Comparison of ENCODE assay signal across 8 cellular contexts in the genomic region with DNA sequence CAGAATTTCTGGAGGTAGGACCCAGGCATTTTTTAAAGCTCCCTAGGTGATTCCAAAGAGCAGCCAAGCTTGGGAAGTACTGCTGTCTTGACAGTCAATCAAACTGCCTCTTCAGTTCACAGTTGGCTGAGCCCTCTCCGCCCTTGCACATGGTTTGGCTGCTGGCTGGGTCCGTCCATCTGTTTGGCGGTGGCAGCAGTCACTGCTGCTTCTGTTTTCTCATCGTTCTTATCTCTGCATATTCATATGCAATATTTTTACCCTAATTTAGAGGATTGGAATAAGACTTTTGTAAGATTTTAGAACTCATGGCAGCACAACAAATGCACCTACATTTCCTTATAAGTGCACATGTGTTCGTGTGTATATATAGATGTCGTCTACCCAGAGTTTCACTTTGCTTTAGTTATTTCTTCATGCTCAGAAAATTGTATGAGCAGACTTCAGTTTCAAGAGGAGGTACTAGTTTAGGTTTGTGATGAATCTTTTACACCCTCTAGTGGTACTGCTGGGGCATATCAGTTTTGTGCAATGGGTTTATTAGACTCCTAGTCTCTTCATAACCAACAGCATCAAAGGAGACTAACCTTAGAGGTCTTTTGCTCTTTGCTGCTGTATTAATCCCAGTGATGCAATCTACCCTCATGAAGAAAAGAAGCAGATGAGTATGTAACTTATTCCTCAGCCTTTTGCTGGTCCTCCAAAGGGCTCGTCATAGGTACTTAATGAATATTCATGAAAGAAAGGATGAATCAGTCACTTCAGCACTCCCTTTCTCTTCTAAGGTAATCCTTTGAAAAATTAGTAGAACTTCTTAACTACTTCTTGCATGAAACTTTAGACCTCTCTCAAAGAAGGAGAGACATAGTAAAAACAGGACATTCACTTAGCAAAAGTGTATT. TPM values are rescaled to one million over a fixed set of nuclear protein-coding genes. Genes with fewer than 3 reads are reported as not detected.
DNase-seq lines count a peak whose midpoint lies in the region; ATAC-seq, FAIRE-seq and TF ChIP-seq lines count a peak whose summit lies in the region.

No MANE protein-coding gene starts in this region.

- no peaks in the 10 kb centered on the region for H3K27me3 Mint-ChIP-seq in activated CD4-positive, alpha-beta T cell treated with anti-CD3 and anti-CD28 coated beads for 36 hours
- peaks cover 7% of the 10 kb centered on the region for H3K27me3 Mint-ChIP-seq in astrocyte (ENCODE audit: low read depth, unreplicated experiment)

- H3K27me3 ChIP-seq in astrocyte (ENCODE audit: insufficient read depth, low read length) (no peaks in the 10 kb centered on the region), hepatocyte (no peaks in the 10 kb centered on the region), skeletal muscle tissue (ENCODE audit: control insufficient read depth in 3 of 3, insufficient read depth in 3 of 3, low read length in 3 of 3) (no peaks in the 10 kb centered on the region)

- H3K4me1 Mint-ChIP-seq in activated CD4-positive, alpha-beta T cell treated with anti-CD3 and anti-CD28 coated beads for 36 hours = no peaks in the 10 kb centered on the region
- no peaks in the 10 kb centered on the region for H3K4me1 Mint-ChIP-seq in astrocyte (ENCODE audit: low read depth, unreplicated experiment)

- no peak for DNase-seq in activated CD4-positive, alpha-beta T cell treated with anti-CD3 and anti-CD28 coated beads for 36 hours
- no peak for DNase-seq in activated CD4-positive, alpha-beta T cell treated with anti-CD3 and anti-CD28 coated beads for 1 hour
- peak; percentile 67 for DNase-seq in NCI-H748 (lab: John Stamatoyannopoulos, UW; ENCODE audit: unreplicated experiment)
- DNase-seq in astrocyte (ENCODE audit: low read depth) = peak; percentile 66
- DNase-seq in hepatocyte (ENCODE audit: low spot score) = peak; percentile 60

- peak overlapping the region; percentile 53 for H3K4me3 ChIP-seq in astrocyte (ENCODE audit: insufficient read depth, low read depth, low read length)
- H3K4me3 ChIP-seq in hepatocyte = no peak overlapping the region
- H3K4me3 ChIP-seq in skeletal muscle tissue (ENCODE audit: low read length in 3 of 3) = peak overlapping the region; percentile 17 to 55 (median 49)

- H4K20me1 ChIP-seq in astrocyte (ENCODE audit: insufficient read depth, low read length) (no peaks in the 10 kb centered on the region), hepatocyte (ENCODE audit: insufficient read depth, poor library complexity, severe bottlenecking) (no peaks in the 10 kb centered on the region)

- H3K27ac ChIP-seq in astrocyte (ENCODE audit: low read depth, low read length) (no peak overlapping the region), hepatocyte (no peak overlapping the region), skeletal muscle tissue (ENCODE audit: low read depth, low read length) (no peak overlapping the region)

- no peaks in the 10 kb centered on the region for H3K9me2 ChIP-seq in hepatocyte (replicated peaks; ENCODE audit: insufficient read depth)

- no peaks in the 10 kb centered on the region for H3K9me3 ChIP-seq in astrocyte (ENCODE audit: insufficient read depth, low read depth, low read length)
- H3K9me3 ChIP-seq in hepatocyte (ENCODE audit: low read depth) = no peaks in the 10 kb centered on the region
- H3K9me3 ChIP-seq in skeletal muscle tissue (ENCODE audit: control insufficient read depth in 3 of 3, low read length in 3 of 3) = no peaks in the 10 kb centered on the region

- WGBS in hepatocyte (ENCODE audit: low lambda C conversion rate, missing lambda C conversion rate) = 33% methylated on average over 7 of the region's 7 CpGs

- H3K79me2 ChIP-seq in astrocyte (ENCODE audit: insufficient read depth, low read length) (no peaks in the 10 kb centered on the region), hepatocyte (no peaks in the 10 kb centered on the region)

- H3K36me3 Mint-ChIP-seq in activated CD4-positive, alpha-beta T cell treated with anti-CD3 and anti-CD28 coated beads for 36 hours (ENCODE audit: low read depth) = no peaks in the 10 kb centered on the region
- H3K36me3 Mint-ChIP-seq in astrocyte (ENCODE audit: low read depth, unreplicated experiment) = no peaks in the 10 kb centered on the region

- no peak overlapping the region for H3K4me3 Mint-ChIP-seq in activated CD4-positive, alpha-beta T cell treated with anti-CD3 and anti-CD28 coated beads for 36 hours
- no peak overlapping the region for H3K4me3 Mint-ChIP-seq in astrocyte (ENCODE audit: unreplicated experiment)

- H3K4me2 ChIP-seq in astrocyte (ENCODE audit: low read length) (peak overlapping the region; percentile 82), hepatocyte (peak overlapping the region; percentile 67)

- CTCF ChIA-PET in activated CD4-positive, alpha-beta T cell treated with anti-CD3 and anti-CD28 coated beads for 36 hours (lab: Charles Lee) = interaction anchor here (0.9 to 1.5 kb wide), 4 partner anchors 8 to 769 kb away, joined by 3 to 8 read pairs (median 3); no protein-coding TSS in a partner anchor

- FAIRE-seq in astrocyte (lab: Jason Lieb, UNC) = peak; percentile 69

- H2AFZ ChIP-seq in astrocyte (ENCODE audit: low read depth, low read length) (peak overlapping the region; percentile 21), hepatocyte (no peak overlapping the region)

- intact Hi-C loops in activated CD4-positive, alpha-beta T cell treated with anti-CD3 and anti-CD28 coated beads for 36 hours (cut with DNase I, micrococcal nuclease) = loop anchor here (1.0 to 2.0 kb wide), 5 partner anchors 50 to 769 kb away; no protein-coding TSS in a partner anchor

- no peaks in the 10 kb centered on the region for H3K9me3 Mint-ChIP-seq in activated CD4-positive, alpha-beta T cell treated with anti-CD3 and anti-CD28 coated beads for 36 hours (ENCODE audit: low read depth)
- H3K9me3 Mint-ChIP-seq in astrocyte (ENCODE audit: unreplicated experiment) = no peaks in the 10 kb centered on the region

- POLR2A ChIA-PET in activated CD4-positive, alpha-beta T cell treated with anti-CD3 and anti-CD28 coated beads for 36 hours (lab: Charles Lee) = no interaction called here

- H3K36me3 ChIP-seq in astrocyte (ENCODE audit: insufficient read depth, low read length) (no peaks in the 10 kb centered on the region), hepatocyte (replicated peaks; ENCODE audit: insufficient read depth, low read depth) (no peaks in the 10 kb centered on the region), skeletal muscle tissue (ENCODE audit: control insufficient read depth in 3 of 3, insufficient read depth in 3 of 3, low read length in 3 of 3) (no peaks in the 10 kb centered on the region)

- H3K9ac ChIP-seq in astrocyte (ENCODE audit: low read length) (peak overlapping the region; percentile 34), skeletal muscle tissue (ENCODE audit: low read depth in 1 of 3, low read length in 3 of 3) (peak overlapping the region; percentile 28 to 42 (median 35))

- H3K4me1 ChIP-seq in astrocyte (ENCODE audit: insufficient read depth, low read length) (peaks cover 10% of the 10 kb centered on the region), hepatocyte (ENCODE audit: insufficient read depth) (no peaks in the 10 kb centered on the region), skeletal muscle tissue (ENCODE audit: control insufficient read depth in 3 of 3, insufficient read depth in 3 of 3, low read length in 3 of 3) (peaks cover 6 to 9% (median 7%) of the 10 kb centered on the region in 3 donors)

- peak; percentile 90 for ATAC-seq in activated CD4-positive, alpha-beta T cell treated with anti-CD3 and anti-CD28 coated beads for 36 hours
- ATAC-seq in GM21390 (IDR thresholded peaks at IDR 0.05; ENCODE audit: unreplicated experiment) (peak; percentile 78), HG03571 (IDR thresholded peaks at IDR 0.05; ENCODE audit: unreplicated experiment) (peak; percentile 86)

- TF ChIP-seq CTCF in astrocyte (IDR thresholded peaks at IDR 0.05; ENCODE audit: insufficient read depth, low read depth, low read length) (peak; percentile 97), hepatocyte (IDR thresholded peaks at IDR 0.05; ENCODE audit: poor library complexity) (peak; percentile 85)

- H3K27ac Mint-ChIP-seq in activated CD4-positive, alpha-beta T cell treated with anti-CD3 and anti-CD28 coated beads for 36 hours = no peak overlapping the region
- no peak overlapping the region for H3K27ac Mint-ChIP-seq in astrocyte (ENCODE audit: unreplicated experiment)

RNA-seq across cellular contexts. Expression of a gene that starts 44.3 kb away (rescaled TPM):
- total RNA-seq in activated CD4-positive, alpha-beta T cell treated with anti-CD3 and anti-CD28 coated beads for 36 hours = not detected
- total RNA-seq in astrocyte (not detected in 2 replicates), hepatocyte (not detected in 2 replicates), skeletal muscle tissue (not detected)
- 0.61 TPM in 1 of 2 replicates, not detected in the other for polyA plus RNA-seq in hepatocyte

Comparison
In these comparisons a context has a peak if more than half of its experiments do, and no peak if none do; other contexts are left out.
1. DNase-seq: peak in NCI-H748 (single experiment), astrocyte (single experiment) and hepatocyte (single experiment); none in activated CD4-positive, alpha-beta T cell treated with anti-CD3 and anti-CD28 coated beads for 36 hours (single experiment) and activated CD4-positive, alpha-beta T cell treated with anti-CD3 and anti-CD28 coated beads for 1 hour (single experiment).
2. Peak in every context shown above with its lines, with median percentiles within 50 percentile points of each other: ATAC-seq.